8 cellular contexts compared by ENCODE assay signal in the genomic region with DNA sequence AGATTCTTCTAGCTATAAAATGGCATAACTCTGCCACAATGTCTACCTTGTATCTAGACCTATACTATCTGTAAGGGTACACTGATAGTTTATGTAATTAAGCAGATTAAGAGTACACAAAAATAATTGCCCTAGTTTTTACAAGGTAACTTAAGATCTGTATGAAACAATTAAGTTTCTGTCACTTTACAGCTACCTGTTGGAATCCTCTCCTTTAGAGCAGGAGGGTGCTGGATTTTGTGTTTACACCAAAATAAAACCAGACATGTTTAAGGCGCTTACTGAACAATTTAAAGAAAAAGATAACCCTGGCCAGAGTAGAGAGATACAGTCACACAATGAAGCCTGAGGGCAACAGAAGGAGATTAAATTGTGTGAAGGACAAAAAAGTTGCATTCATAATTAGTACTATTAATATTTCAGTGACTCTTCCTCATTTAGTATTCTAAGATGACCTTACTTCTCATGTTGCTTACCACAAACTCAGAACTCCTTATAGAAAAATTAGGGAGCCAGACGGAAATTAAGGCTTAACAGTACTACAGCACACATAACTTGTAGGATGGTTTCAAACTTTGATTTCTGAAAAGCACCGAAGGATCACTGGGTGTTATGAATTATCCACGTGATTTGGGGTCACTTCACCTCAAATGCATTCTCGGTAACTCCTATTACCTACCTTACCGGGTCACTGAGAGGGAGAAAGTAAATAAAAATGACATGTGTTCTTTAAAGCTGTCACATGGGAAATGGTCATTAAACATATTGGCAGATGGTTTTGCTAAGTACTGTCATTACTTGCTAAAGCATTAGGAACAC. TPM values are rescaled to one million over a fixed set of nuclear protein-coding genes. Genes with fewer than 3 reads are reported as not detected.
DNase-seq lines count a peak whose midpoint lies in the region; ATAC-seq and TF ChIP-seq lines count a peak whose summit lies in the region.

No MANE protein-coding gene starts in this region.

- H3K27me3 ChIP-seq in heart right ventricle (no peaks in the 10 kb centered on the region), WERI-Rb-1 (ENCODE audit: insufficient read depth, low read depth, severe bottlenecking) (no peaks in the 10 kb centered on the region), stomach (no peaks in the 10 kb centered on the region)

- 8 to 12% methylated on average over 6 of the region's 6 CpGs for WGBS in heart right ventricle, 2 donors
- WGBS in stomach, 5 donors = 5 to 12% (median 7%) methylated on average over 6 of the region's 6 CpGs

- peaks cover 0 to 38% (median 4%) of the 10 kb centered on the region in 9 donors for H3K36me3 ChIP-seq in heart right ventricle
- peaks cover 27% of the 10 kb centered on the region for H3K36me3 ChIP-seq in WERI-Rb-1
- peaks cover 0 to 30% (median 26%) of the 10 kb centered on the region in 4 donors for H3K36me3 ChIP-seq in stomach

- ATAC-seq in heart right ventricle (no peak), left ventricle myocardium superior (no peak), HG03066 (IDR thresholded peaks at IDR 0.05; ENCODE audit: low read depth, unreplicated experiment) (peak; percentile 38)

- H3K4me3 ChIP-seq in heart right ventricle = peak overlapping the region; percentile 75 to 98 (median 90)
- H3K4me3 ChIP-seq in WERI-Rb-1 (ENCODE audit: low read depth, low read length) = peak overlapping the region; percentile 97
- peak overlapping the region; percentile 89 for H3K4me3 ChIP-seq in iPS-11a (ENCODE audit: low read depth, low read length)
- H3K4me3 ChIP-seq in stomach = peak overlapping the region; percentile 77 to 97 (median 86)

- intact Hi-C loops in heart right ventricle (cut with DNase I) (loop anchor here in 4 of 10 donors (5.0 to 10.0 kb wide), 2 partner anchors 43 to 130 kb away; a partner anchor contains a TSS), left ventricle myocardium superior (cut with micrococcal nuclease) (no loop called here), stomach (cut with DNase I; ENCODE audit: low total_unique reads) (no loop called here)

- H3K27ac ChIP-seq in heart right ventricle = peak overlapping the region; percentile 88 to 100 (median 98)
- peak overlapping the region; percentile 92 for H3K27ac ChIP-seq in WERI-Rb-1
- H3K27ac ChIP-seq in stomach = peak overlapping the region; percentile 95 to 98 (median 97)

- H3K9me3 ChIP-seq in heart right ventricle (no peaks in the 10 kb centered on the region), WERI-Rb-1 (ENCODE audit: severe bottlenecking) (no peaks in the 10 kb centered on the region), stomach (no peaks in the 10 kb centered on the region)

- DNase-seq in heart right ventricle (no peak), left ventricle myocardium superior (no peak), WERI-Rb-1 (no peak), stomach (no peak), cerebellar nuclear complex (lab: John Stamatoyannopoulos, UW) (no peak)
- no peak for DNase-seq in activated CD8-positive, alpha-beta memory T cell treated with anti-CD3 and anti-CD28 coated beads for 24 hours

- no peak for TF ChIP-seq EP300 in stomach (IDR thresholded peaks at IDR 0.05)

- TF ChIP-seq CTCF in heart right ventricle (IDR thresholded peaks at IDR 0.05) (no peak), WERI-Rb-1 (IDR thresholded peaks at IDR 0.05; ENCODE audit: low read depth, low read length) (no peak), stomach (IDR thresholded peaks at IDR 0.05) (no peak)

- TF ChIP-seq POLR2A in stomach (IDR thresholded peaks at IDR 0.05) = no peak

- peaks cover 0 to 53% (median 40%) of the 10 kb centered on the region in 9 donors for H3K4me1 ChIP-seq in heart right ventricle
- peaks cover 9 to 48% (median 28%) of the 10 kb centered on the region in 4 donors for H3K4me1 ChIP-seq in stomach

RNA-seq across cellular contexts. Expression of a gene that starts 1.0 kb away (rescaled TPM):
- total RNA-seq in heart right ventricle (10 to 100 TPM; 53.7 to 74.3 (median 65.7) TPM), left ventricle myocardium superior (62.0 TPM), stomach (100 to 1,000 TPM in 3 of 5 donors, 10 to 100 TPM in 2; 39.1 to 244 (median 106) TPM)
- polyA plus RNA-seq in heart right ventricle (100 to 1,000 TPM in 1 of 2 donors, 10 to 100 TPM in 1; 47.8 to 136 TPM), stomach (10 to 100 TPM; 48.1 to 63.2 (median 60.9) TPM)
